In genomic region chr15:80931721-80932609, GRCh38 we compare ENCODE assay signal across 22 cellular contexts. TPM values are rescaled to one million over a fixed set of nuclear protein-coding genes. Genes with fewer than 3 reads are reported as not detected.
DNase-seq lines count a peak whose midpoint lies in the region; ATAC-seq, FAIRE-seq and TF ChIP-seq lines count a peak whose summit lies in the region.
"Had no signal": no experiment of that assay in that cellular context is flagged by ENCODE, and none has a peak within 500 bp of the region (broad histone marks: within the 10 kb centered on the region; RNA-seq: fewer than 3 reads in every experiment).

No MANE protein-coding gene starts in this region.

- no peak for TF ChIP-seq CTCF in ascending aorta (IDR thresholded peaks at IDR 0.05)
- no peak for TF ChIP-seq CTCF in stomach (IDR thresholded peaks at IDR 0.05)
- TF ChIP-seq CTCF in HepG2 (CRISPR knock-in tag; IDR thresholded peaks at IDR 0.05) = no peak

- H3K79me2 ChIP-seq in GM23248 (ENCODE audit: insufficient read depth) (no peaks in the 10 kb centered on the region), HepG2 (ENCODE audit: insufficient read depth, low read length) (no peaks in the 10 kb centered on the region), Karpas-422 (ENCODE audit: low read length) (no peaks in the 10 kb centered on the region)

- CTCF ChIA-PET in HepG2 (lab: Yijun Ruan, JAX; ENCODE audit: low intra/inter-chr PET ratio, low total read pairs) = no interaction called here

- no peak for ATAC-seq in HepG2
- ATAC-seq in HG02623 (IDR thresholded peaks at IDR 0.05; ENCODE audit: unreplicated experiment) = no peak
- ATAC-seq: left lobe of liver; stimulated activated effector memory CD8-positive, alpha-beta T cell treated with anti-CD3 and anti-CD28 coated beads, Interleukin-12 subunit alpha, Interleukin-12 subunit beta, amount 100 ng/mL, for 72 hours; WTC11 had no signal

- no peak overlapping the region for H3K9ac ChIP-seq in GM23248
- no peak overlapping the region for H3K9ac ChIP-seq in HepG2 (ENCODE audit: insufficient read depth, low read depth, low read length)
- no peak overlapping the region for H3K9ac ChIP-seq in Karpas-422 (ENCODE audit: low read length)

- H3K4me1 ChIP-seq in GM23248 (ENCODE audit: insufficient read depth) (peaks cover 28% of the 10 kb centered on the region), ascending aorta (peaks cover 0 to 16% of the 10 kb centered on the region in 2 donors), muscle layer of duodenum (ENCODE audit: control insufficient read depth in 1 of 2, insufficient read depth in 2 of 2, low read length in 2 of 2) (peaks cover 0 to 17% of the 10 kb centered on the region in 2 donors), stomach (peaks cover 0 to 19% (median 5%) of the 10 kb centered on the region in 4 donors), HepG2 (ENCODE audit: insufficient read depth, low read length) (no peaks in the 10 kb centered on the region), Karpas-422 (ENCODE audit: low read length) (no peaks in the 10 kb centered on the region)
- H3K4me1 ChIP-seq: testis had no signal

- BruUV-seq in HepG2 (replicated peaks; lab: Mats Ljungman, UMichigan) = no TSS peak

- H3K36me3 ChIP-seq in GM23248 (ENCODE audit: low read depth) (peaks cover 36% of the 10 kb centered on the region), ascending aorta (peaks cover 0 to 7% of the 10 kb centered on the region in 2 donors), muscle layer of duodenum (ENCODE audit: control insufficient read depth in 1 of 2, insufficient read depth in 2 of 2, low read length in 2 of 2) (no peaks in the 10 kb centered on the region), stomach (peaks cover 0 to 6% (median 3%) of the 10 kb centered on the region in 4 donors), HepG2 (replicated peaks in 1 of 2; ENCODE audit: control insufficient read depth in 1 of 2, insufficient read depth in 2 of 2, low read length in 2 of 2) (peaks cover 26 to 70% of the 10 kb centered on the region in 2 experiments; a peak in 4 of 5 replicates), Karpas-422 (ENCODE audit: insufficient read depth, low read length) (no peaks in the 10 kb centered on the region)

- FAIRE-seq in HepG2 (lab: Jason Lieb, UNC) = no peak
- FAIRE-seq: endothelial cell of umbilical vein, small intestine had no signal

- TF ChIP-seq RAD21 in HepG2 (CRISPR knock-in tag; IDR thresholded peaks at IDR 0.05) = no peak

- H2AFZ ChIP-seq in GM23248 = no peak overlapping the region
- H2AFZ ChIP-seq in HepG2 (ENCODE audit: low read length) = no peak overlapping the region
- H2AFZ ChIP-seq in Karpas-422 (ENCODE audit: low read length) = no peak overlapping the region

- no peak for DNase-seq in GM23248
- peak in 1 of 2 donors; percentile 87 for DNase-seq in ascending aorta (ENCODE audit: low spot score in 2 of 2)
- DNase-seq in stomach = no peak
- no peak for DNase-seq in NCI-H187 (lab: John Stamatoyannopoulos, UW)
- no peak for DNase-seq in HepG2 (ENCODE audit: low spot score)
- DNase-seq in Karpas-422 = no peak
- DNase-seq: activated CD4-positive, alpha-beta T cell treated with anti-CD3 and anti-CD28 coated beads, Interleukin-2, amount 50 U/mL, for 4 hours; activated CD8-positive, alpha-beta memory T cell treated with anti-CD3 and anti-CD28 coated beads, Interleukin-2, amount 50 U/mL, for 4 hours; CD4-positive, alpha-beta memory T cell; NCI-H2081; nephron progenitor cell; posterior cingulate gyrus; SHP77; small intestine; T-helper 9 cell; testis had no signal

- in situ Hi-C loops in GM23248 (cut with MboI) (no loop called here), HepG2 (cut with HindIII; ENCODE audit: extremely low pct_ligation_motif_present, low pct_unique_long_range_greater_than_20kb) (no loop called here)

- no peaks in the 10 kb centered on the region for H3K27me3 ChIP-seq in GM23248 (replicated peaks; ENCODE audit: insufficient read depth)
- no peaks in the 10 kb centered on the region for H3K27me3 ChIP-seq in ascending aorta
- no peaks in the 10 kb centered on the region for H3K27me3 ChIP-seq in muscle layer of duodenum (ENCODE audit: low read depth, low read length)
- H3K27me3 ChIP-seq in stomach = no peaks in the 10 kb centered on the region
- no peaks in the 10 kb centered on the region for H3K27me3 ChIP-seq in HepG2 (ENCODE audit: control insufficient read depth in 1 of 2, insufficient read depth in 2 of 2, low read length in 2 of 2)
- no peaks in the 10 kb centered on the region for H3K27me3 ChIP-seq in Karpas-422 (ENCODE audit: low read length)
- H3K27me3 ChIP-seq: testis had no signal

- intact Hi-C loops in ascending aorta (cut with DNase I) = loop anchor here (2.0 to 5.0 kb wide), 2 partner anchors 59 to 445 kb away; no protein-coding TSS in a partner anchor
- intact Hi-C loops in stomach (cut with DNase I; ENCODE audit: low total_unique reads) = no loop called here
- intact Hi-C loops in HepG2 (cut with micrococcal nuclease; ENCODE audit: unreplicated experiment) = no loop called here

- POLR2A ChIA-PET in HepG2 (lab: Yijun Ruan, JAX) = no interaction called here

- H3F3A ChIP-seq in GM23248 (ENCODE audit: insufficient read depth) = peaks cover 87% of the 10 kb centered on the region

- H4K20me1 ChIP-seq in GM23248 (ENCODE audit: insufficient read depth) = no peaks in the 10 kb centered on the region
- no peaks in the 10 kb centered on the region for H4K20me1 ChIP-seq in HepG2 (ENCODE audit: insufficient read depth, low read length)
- H4K20me1 ChIP-seq in Karpas-422 (ENCODE audit: insufficient read depth, low read depth, low read length) = no peaks in the 10 kb centered on the region

- H3K4me2 ChIP-seq in GM23248 (ENCODE audit: unreplicated experiment) (no peak overlapping the region), HepG2 (ENCODE audit: low read depth, low read length) (no peak overlapping the region), Karpas-422 (ENCODE audit: low read depth, low read length, poor library complexity, severe bottlenecking) (no peak overlapping the region)

- TF ChIP-seq POLR2A in stomach (IDR thresholded peaks at IDR 0.05) (no peak), HepG2 (IDR thresholded peaks at IDR 0.05; ENCODE audit: insufficient read depth in 1 of 2, low read depth in 2 of 2, low read length in 2 of 2) (no peak)

- WGBS in GM23248 (ENCODE audit: low coverage in 1 of 2, low lambda C conversion rate in 2 of 2, missing lambda C conversion rate in 2 of 2), 2 experiments = 94% methylated on average over 21 to 22 of the region's 22 CpGs
- 89 to 93% (median 91%) methylated on average over 20 to 22 of the region's 22 CpGs for WGBS in stomach, 5 donors
- 94% methylated on average over 17 of the region's 22 CpGs for WGBS in HepG2 (ENCODE audit: low lambda C conversion rate)

- TF ChIP-seq EP300 in stomach (IDR thresholded peaks at IDR 0.05) (peak; percentile 8), HepG2 (IDR thresholded peaks at IDR 0.05; ENCODE audit: low read depth in 2 of 2, low read length in 2 of 2) (no peak), HepG2 (CRISPR knock-in tag; IDR thresholded peaks at IDR 0.05; ENCODE audit: borderline replicate concordance) (no peak)

- H3K9me3 ChIP-seq in GM23248 (ENCODE audit: low read depth) (no peaks in the 10 kb centered on the region), ascending aorta (no peaks in the 10 kb centered on the region), muscle layer of duodenum (ENCODE audit: control insufficient read depth in 1 of 2, low read length in 2 of 2) (no peaks in the 10 kb centered on the region), stomach (no peaks in the 10 kb centered on the region), HepG2 (ENCODE audit: low read length) (no peaks in the 10 kb centered on the region), Karpas-422 (ENCODE audit: low read length) (no peaks in the 10 kb centered on the region)
- H3K9me3 ChIP-seq: testis had no signal

- peak overlapping the region; percentile 12; the same call in 1 of the 2 replicates for H3K27ac ChIP-seq in GM23248
- H3K27ac ChIP-seq in ascending aorta = peak overlapping the region; percentile 52 to 64
- H3K27ac ChIP-seq in muscle layer of duodenum (ENCODE audit: low read length) = peak overlapping the region; percentile 17
- peak overlapping the region in 3 of 5 donors; percentile 54 to 71 (median 57) for H3K27ac ChIP-seq in stomach
- H3K27ac ChIP-seq in HepG2 (ENCODE audit: extremely low read length, insufficient read depth, low read length) = no peak overlapping the region
- H3K27ac ChIP-seq in Karpas-422 (ENCODE audit: low read length) = no peak overlapping the region
- H3K27ac ChIP-seq: testis had no signal

- H3K4me3 ChIP-seq in GM23248 = no peak overlapping the region
- no peak overlapping the region for H3K4me3 ChIP-seq in ascending aorta
- H3K4me3 ChIP-seq in muscle layer of duodenum (ENCODE audit: low read depth in 1 of 2, low read length in 2 of 2) = no peak overlapping the region
- H3K4me3 ChIP-seq in stomach = no peak overlapping the region
- no peak overlapping the region for H3K4me3 ChIP-seq in HepG2 (replicated peaks in 1 of 3; ENCODE audit: insufficient read depth in 1 of 3, low read depth in 2 of 3, low read length in 3 of 3)
- no peak overlapping the region for H3K4me3 ChIP-seq in Karpas-422 (ENCODE audit: low read length)
- H3K4me3 ChIP-seq: testis had no signal

- H3K9me2 ChIP-seq in GM23248 (ENCODE audit: insufficient read depth) (no peaks in the 10 kb centered on the region), Karpas-422 (replicated peaks; ENCODE audit: insufficient read depth, low read length) (no peaks in the 10 kb centered on the region)

RNA-seq across cellular contexts. Expression of gene MESD, which starts 57.7 kb away (rescaled TPM):
- total RNA-seq in GM23248 (2014; rRNA removed; shearing (Covaris generic)) = 22.3 and 23.0 TPM in 2 replicates
- polyA plus RNA-seq in GM23248 (2016; fragmentation: Nextera tagmentation; extraction: Ambion mirVana) (35.5 and 37.8 TPM in 2 replicates), stomach (1 to 10 TPM; 5.5 to 10.0 (median 9.2) TPM), HepG2 (2011; rRNA removed) (15.6 and 18.0 TPM in 2 replicates)
- total RNA-seq in ascending aorta (6.4 TPM), stomach (10 to 100 TPM; 11.2 to 34.8 (median 24.2) TPM), HepG2 (2016; rRNA removed; fragmentation: Illumina TruSeq; extraction: Trizol) (24.9 and 46.2 TPM in 2 replicates)
- 6.0 and 7.2 TPM in 2 replicates for total RNA-seq in HepG2 (2016; cell fraction: cytosol; rRNA removed; fragmentation: Illumina TruSeq; extraction: Trizol; ENCODE audit: low read depth)
- 24.0 and 45.8 TPM in 2 replicates for total RNA-seq in HepG2 (2016; cell fraction: insoluble cytoplasmic fraction; rRNA removed; fragmentation: Illumina TruSeq; extraction: Trizol)
- 11.5 and 12.8 TPM in 2 replicates for total RNA-seq in HepG2 (2016; cell fraction: membrane; rRNA removed; fragmentation: Illumina TruSeq; extraction: Trizol)
- total RNA-seq in HepG2 (2016; cell fraction: nucleus; rRNA removed; fragmentation: Illumina TruSeq; extraction: Trizol) = 41.1 and 48.6 TPM in 2 replicates
- 13.8 and 19.5 TPM in 2 replicates for polyA plus RNA-seq in HepG2 (2011; cell fraction: cytosol; rRNA removed)
- 8.5 and 10.8 TPM in 2 replicates for polyA plus RNA-seq in HepG2 (2011; cell fraction: nucleus; rRNA removed)
- 29.6 and 30.4 TPM in 2 replicates for polyA plus RNA-seq in HepG2 (2012)
- polyA plus RNA-seq in HepG2 (2016; cell fraction: cytosol; fragmentation: Illumina TruSeq; extraction: Trizol; ENCODE audit: low read depth) = 4.9 and 5.0 TPM in 2 replicates
- polyA plus RNA-seq in HepG2 (2016; cell fraction: insoluble cytoplasmic fraction; fragmentation: Illumina TruSeq; extraction: Trizol; ENCODE audit: low read depth) = 28.6 and 28.9 TPM in 2 replicates
- 9.0 and 9.2 TPM in 2 replicates for polyA plus RNA-seq in HepG2 (2016; cell fraction: membrane; fragmentation: Illumina TruSeq; extraction: Trizol; ENCODE audit: low read depth)
- 72.4 and 79.7 TPM in 2 replicates for polyA plus RNA-seq in HepG2 (2016; cell fraction: nucleus; fragmentation: Illumina TruSeq; extraction: Trizol; ENCODE audit: insufficient read depth, low read depth)
- polyA minus RNA-seq in HepG2 (2011; rRNA and poly(A)+ RNA removed; ENCODE audit: low replicate concordance) = 9.9 and 11.1 TPM in 2 replicates
- polyA minus RNA-seq in HepG2 (2011; cell fraction: cytosol; rRNA and poly(A)+ RNA removed) = 14.4 and 18.5 TPM in 2 replicates
- polyA minus RNA-seq in HepG2 (2011; cell fraction: nucleus; rRNA and poly(A)+ RNA removed) = 20.6 and 20.8 TPM in 2 replicates
- 10.9 and 13.7 TPM in 2 replicates for total RNA-seq in Karpas-422 (2014; rRNA removed; shearing (Covaris generic); ENCODE audit: low replicate concordance)

Comparison
In these comparisons a context has a peak if more than half of its experiments do, and no peak if none do; other contexts are left out.
1. H3K27ac ChIP-seq: peak in GM23248 (single experiment), ascending aorta (2 of 2), muscle layer of duodenum (single experiment) and stomach (3 of 5); none in HepG2 (single experiment) and Karpas-422 (single experiment).